ENCODE assay signal across 36 cellular contexts in genomic region chr11:69512136-69512535, GRCh38. TPM values are rescaled to one million over a fixed set of nuclear protein-coding genes. Genes with fewer than 3 reads are reported as not detected.
"Had no signal": no experiment of that assay in that cellular context is flagged by ENCODE, and none has a peak within 500 bp of the region (broad histone marks: within the 10 kb centered on the region; RNA-seq: fewer than 3 reads in every experiment).

No MANE protein-coding gene starts in this region.

- H3K9me3 ChIP-seq: MG63, SJCRH30 had no signal

- H3K27me3 ChIP-seq: brain microvascular endothelial cell, MG63 had no signal

- DNase-seq: activated CD4-positive, alpha-beta memory T cell treated with anti-CD3 and anti-CD28 coated beads, Interleukin-2, amount 10 ng/mL, durations not matched to agents 7 days and 5 days; activated CD4-positive, alpha-beta T cell treated with anti-CD3 and anti-CD28 coated beads for 1 hour; activated CD4-positive, alpha-beta T cell treated with anti-CD3 and anti-CD28 coated beads for 48 hours; activated CD4-positive, CD25-positive, alpha-beta regulatory T cell; activated CD8-positive, alpha-beta memory T cell treated with anti-CD3 and anti-CD28 coated beads for 24 hours; activated CD8-positive, alpha-beta memory T cell treated with anti-CD3 and anti-CD28 coated beads, Interleukin-2, amount 10 ng/mL, durations not matched to agents 7 days and 5 days; activated effector memory CD4-positive, alpha-beta T cell treated with anti-CD3 and anti-CD28 coated beads, Interleukin-2, amount 50 U/mL, for 16 hours; activated naive CD4-positive, alpha-beta T cell; activated naive CD4-positive, alpha-beta T cell treated with anti-CD3 and anti-CD28 coated beads, Interleukin-2, amount 50 U/mL, for 16 hours; activated naive CD8-positive, alpha-beta T cell treated with anti-CD3 and anti-CD28 coated beads for 36 hours; activated T-cell treated with anti-CD3 and anti-CD28 coated beads, Interleukin-2, amount 50 U/mL, for 1 hour; activated T-cell treated with anti-CD3 and anti-CD28 coated beads, Interleukin-2, amount 50 U/mL, for 72 hours; amniotic stem cell; brain microvascular endothelial cell; Kasumi-1; KG1; MG63; NCI-H1048; NCI-H1105 treated with DMSO at 0.1 percent for 48 hours; NCI-H1436; NCI-H1694; NCI-H1930; NCI-H510A; NCI-H526; NCI-H748 treated with DMSO at 0.1 percent for 48 hours; NK-92 treated with Interleukin-12 subunit alpha and Interleukin-12 subunit beta, amount 100 ng/mL, for 24 hours; PC-9; SHP77; SJCRH30; WERI-Rb-1 had no signal

- H3K27ac ChIP-seq: brain microvascular endothelial cell, PC-9, RWPE1, SJCRH30, SK-N-MC, WERI-Rb-1 had no signal

- ATAC-seq: activated CD8-positive, alpha-beta memory T cell treated with anti-CD3 and anti-CD28 coated beads, Interleukin-2, amount 10 ng/mL, durations not matched to agents 7 days and 5 days; activated T-cell treated with anti-CD3 and anti-CD28 coated beads, Interleukin-2, amount 50 U/mL, for 72 hours; activated T-helper 17 cell treated with anti-CD3 and anti-CD28 coated beads, Interleukin-2, amount 50 U/mL, for 72 hours had no signal

- H3K36me3 ChIP-seq: brain microvascular endothelial cell, MG63, SJCRH30, WERI-Rb-1 had no signal

- H3K4me2 ChIP-seq: PC-9 had no signal

- H3K4me3 ChIP-seq: MG63, PC-9, SJCRH30, SK-N-MC had no signal

- H3K4me1 ChIP-seq: SJCRH30 had no signal

- H2AFZ ChIP-seq: PC-9 had no signal

RNA-seq across cellular contexts. Expression of gene LINC01488, which starts 30.7 kb away (rescaled TPM):
- total RNA-seq: activated CD4-positive, alpha-beta memory T cell treated with anti-CD3 and anti-CD28 coated beads, Interleukin-2, amount 10 ng/mL, durations not matched to agents 7 days and 5 days; activated CD8-positive, alpha-beta memory T cell treated with anti-CD3 and anti-CD28 coated beads, Interleukin-2, amount 10 ng/mL, durations not matched to agents 7 days and 5 days; activated naive CD8-positive, alpha-beta T cell treated with anti-CD3 and anti-CD28 coated beads for 36 hours; activated T-cell treated with anti-CD3 and anti-CD28 coated beads, Interleukin-2, amount 50 U/mL, for 72 hours; activated T-helper 17 cell treated with anti-CD3 and anti-CD28 coated beads, Interleukin-2, amount 50 U/mL, for 72 hours; aorta; PC-9; SJCRH30; T-helper 1 cell treated with Interleukin-12 subunit alpha and Interleukin-12 subunit beta and Interleukin-4 antibody, amounts not matched to agents 30 ng/mL and 1 ng/mL, for 36 hours; T-helper 2 cell treated with Interferon-gamma antibody and Interleukin-4, amounts not matched to agents 100 ng/mL and 5 ng/mL, for 36 hours had no signal
